In the genomic region with DNA sequence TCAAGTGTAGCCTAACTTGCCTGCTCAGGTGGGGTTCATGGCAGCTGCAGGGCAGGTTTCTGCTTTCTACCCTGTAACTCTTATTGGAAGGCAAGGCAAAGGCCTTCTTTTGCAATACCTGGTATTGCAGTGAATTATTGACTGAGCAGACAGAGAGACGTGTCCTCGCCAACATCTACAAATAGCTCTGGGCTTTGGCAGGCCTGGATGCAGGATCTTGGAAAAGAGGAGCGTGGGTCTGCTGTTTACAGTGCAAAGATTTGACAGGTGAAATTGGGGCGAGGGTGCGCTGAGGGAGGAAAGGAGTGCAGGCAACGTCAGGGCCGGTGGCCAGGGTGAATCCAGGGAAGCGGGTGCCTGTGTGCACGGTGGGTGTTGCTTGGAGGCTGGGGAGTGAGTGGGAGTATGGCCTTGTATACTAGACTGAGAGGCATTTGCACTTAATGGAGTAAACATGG, we compare ENCODE assay signal across 22 cellular contexts. TPM values are rescaled to one million over a fixed set of nuclear protein-coding genes. Genes with fewer than 3 reads are reported as not detected.
DNase-seq lines count a peak whose midpoint lies in the region; ATAC-seq and TF ChIP-seq lines count a peak whose summit lies in the region.
"Had no signal": no experiment of that assay in that cellular context is flagged by ENCODE, and none has a peak within 500 bp of the region (broad histone marks: within the 10 kb centered on the region; RNA-seq: fewer than 3 reads in every experiment).

No MANE protein-coding gene starts in this region.

- WGBS in liver = 40% methylated on average over 9 of the region's 9 CpGs
- WGBS in stomach, 5 donors = 50 to 74% (median 69%) methylated on average over 9 of the region's 9 CpGs

- H3K4me1 ChIP-seq in liver (ENCODE audit: control insufficient read depth in 4 of 4, insufficient read depth in 4 of 4, low read length in 3 of 4) (peaks cover 12 to 51% (median 37%) of the 10 kb centered on the region in 4 donors), stomach (peaks cover 21 to 57% (median 35%) of the 10 kb centered on the region in 4 donors)

- TF ChIP-seq POLR2A in stomach (IDR thresholded peaks at IDR 0.05) = no peak

- no peaks in the 10 kb centered on the region for H3K27me3 ChIP-seq in liver (ENCODE audit: control insufficient read depth in 4 of 4, insufficient read depth in 4 of 4, low read length in 3 of 4)
- H3K27me3 ChIP-seq in stomach = no peaks in the 10 kb centered on the region
- H3K27me3 ChIP-seq: hepatocyte, pancreas, spleen, upper lobe of right lung had no signal

- TF ChIP-seq CTCF in brain (conservative IDR thresholded peaks at IDR 0.05) (no peak), liver (IDR thresholded peaks at IDR 0.05; ENCODE audit: low read depth, low read length, missing input control) (no peak), stomach (IDR thresholded peaks at IDR 0.05) (no peak)

- peak overlapping the region in 1 of 2 donors; percentile 36 for H3K9ac ChIP-seq in liver (ENCODE audit: low read depth in 1 of 2, low read length in 2 of 2)

- no peak for DNase-seq in activated CD8-positive, alpha-beta memory T cell treated with anti-CD3 and anti-CD28 coated beads, Interleukin-2, amount 10 ng/mL, durations not matched to agents 7 days and 5 days
- DNase-seq in activated CD8-positive, alpha-beta memory T cell treated with anti-CD3 and anti-CD28 coated beads for 24 hours = no peak
- DNase-seq in stomach (peak; percentile 49), SKM-1 treated with dmso at 0.1 percent for 144 hours (lab: John Stamatoyannopoulos, UW; ENCODE audit: unreplicated experiment) (no peak), NK-92 (lab: John Stamatoyannopoulos, UW; ENCODE audit: unreplicated experiment) (no peak)
- DNase-seq in stimulated activated CD8-positive, alpha-beta memory T cell treated with anti-CD3 and anti-CD28 coated beads, Interleukin-4, amount 100 ng/mL, for 48 hours = no peak
- DNase-seq: 8988T; activated CD4-positive, alpha-beta T cell treated with anti-CD3 and anti-CD28 coated beads, Interleukin-2, amount 10 ng/mL, durations not matched to agents 7 days and 5 days; activated naive CD8-positive, alpha-beta T cell treated with anti-CD3 and anti-CD28 coated beads for 36 hours; C1 segment of cervical spinal cord; DMS153; effector CD8-positive, alpha-beta T cell; kidney; NCI-H2081 treated with DMSO at 0.1 percent for 48 hours; NCI-H524 treated with DMSO at 0.1 percent for 48 hours; spleen; upper lobe of right lung had no signal

- CTCF ChIA-PET in activated CD8-positive, alpha-beta memory T cell treated with anti-CD3 and anti-CD28 coated beads, Interleukin-2, amount 10 ng/mL, durations not matched to agents 7 days and 5 days (lab: Charles Lee) = interaction anchor here (0.8 to 1.9 kb wide), 3 partner anchors 12 to 126 kb away, joined by 3 to 5 read pairs (median 3); no protein-coding TSS in a partner anchor

- peak overlapping the region; percentile 91 to 98 for H3K27ac ChIP-seq in liver (ENCODE audit: low read depth in 1 of 2, low read length in 2 of 2)
- H3K27ac ChIP-seq in stomach = peak overlapping the region in 1 of 5 donors; percentile 88
- H3K27ac ChIP-seq: hepatocyte, spleen, upper lobe of right lung had no signal

- H3K4me3 Mint-ChIP-seq in activated CD8-positive, alpha-beta memory T cell treated with anti-CD3 and anti-CD28 coated beads, Interleukin-2, amount 10 ng/mL, durations not matched to agents 7 days and 5 days = no peak overlapping the region
- H3K4me3 Mint-ChIP-seq in brain = no peak overlapping the region
- H3K4me3 Mint-ChIP-seq: activated CD4-positive, alpha-beta T cell treated with anti-CD3 and anti-CD28 coated beads, Interleukin-2, amount 10 ng/mL, durations not matched to agents 7 days and 5 days; activated naive CD8-positive, alpha-beta T cell treated with anti-CD3 and anti-CD28 coated beads for 36 hours had no signal

- H3K9me3 Mint-ChIP-seq in activated CD8-positive, alpha-beta memory T cell treated with anti-CD3 and anti-CD28 coated beads, Interleukin-2, amount 10 ng/mL, durations not matched to agents 7 days and 5 days (ENCODE audit: low read depth) = no peaks in the 10 kb centered on the region
- no peaks in the 10 kb centered on the region for H3K9me3 Mint-ChIP-seq in brain
- H3K9me3 Mint-ChIP-seq: activated CD4-positive, alpha-beta T cell treated with anti-CD3 and anti-CD28 coated beads, Interleukin-2, amount 10 ng/mL, durations not matched to agents 7 days and 5 days; activated naive CD8-positive, alpha-beta T cell treated with anti-CD3 and anti-CD28 coated beads for 36 hours had no signal

- intact Hi-C loops in stomach (cut with DNase I; ENCODE audit: low total_unique reads) = no loop called here

- H3K4me3 ChIP-seq in liver (ENCODE audit: low read depth in 1 of 3, low read length in 3 of 3) (peak overlapping the region in 1 of 3 donors; percentile 25), stomach (no peak overlapping the region)
- H3K4me3 ChIP-seq: hepatocyte, pancreas, spleen, upper lobe of right lung had no signal

- peaks cover 14% of the 10 kb centered on the region for H3K4me1 Mint-ChIP-seq in activated CD8-positive, alpha-beta memory T cell treated with anti-CD3 and anti-CD28 coated beads, Interleukin-2, amount 10 ng/mL, durations not matched to agents 7 days and 5 days
- peaks cover 18% of the 10 kb centered on the region for H3K4me1 Mint-ChIP-seq in brain

- peak; percentile 54 to 71 for TF ChIP-seq RAD21 in liver (IDR thresholded peaks at IDR 0.05)

- peaks cover 0 to 4% (median 0%) of the 10 kb centered on the region in 4 donors for H3K36me3 ChIP-seq in liver (ENCODE audit: control insufficient read depth in 4 of 4, insufficient read depth in 3 of 4, low read depth in 1 of 4, low read length in 3 of 4)
- H3K36me3 ChIP-seq in stomach = peaks cover 0 to 9% (median 2%) of the 10 kb centered on the region in 4 donors
- H3K36me3 ChIP-seq: pancreas, upper lobe of right lung had no signal

- peaks cover 60% of the 10 kb centered on the region for H3K36me3 Mint-ChIP-seq in activated CD8-positive, alpha-beta memory T cell treated with anti-CD3 and anti-CD28 coated beads, Interleukin-2, amount 10 ng/mL, durations not matched to agents 7 days and 5 days
- peaks cover 33% of the 10 kb centered on the region for H3K36me3 Mint-ChIP-seq in brain

- no peak for TF ChIP-seq EP300 in stomach (IDR thresholded peaks at IDR 0.05)

- H3K27me3 Mint-ChIP-seq in activated CD8-positive, alpha-beta memory T cell treated with anti-CD3 and anti-CD28 coated beads, Interleukin-2, amount 10 ng/mL, durations not matched to agents 7 days and 5 days = no peaks in the 10 kb centered on the region
- H3K27me3 Mint-ChIP-seq in brain = peaks cover 2% of the 10 kb centered on the region
- H3K27me3 Mint-ChIP-seq: activated CD4-positive, alpha-beta T cell treated with anti-CD3 and anti-CD28 coated beads, Interleukin-2, amount 10 ng/mL, durations not matched to agents 7 days and 5 days; activated naive CD8-positive, alpha-beta T cell treated with anti-CD3 and anti-CD28 coated beads for 36 hours had no signal

- peak overlapping the region; percentile 42 for H3K27ac Mint-ChIP-seq in activated CD8-positive, alpha-beta memory T cell treated with anti-CD3 and anti-CD28 coated beads, Interleukin-2, amount 10 ng/mL, durations not matched to agents 7 days and 5 days
- peak overlapping the region in 3 of 5 experiments; percentile 7 to 98 (median 49) for H3K27ac Mint-ChIP-seq in brain
- H3K27ac Mint-ChIP-seq: activated CD4-positive, alpha-beta T cell treated with anti-CD3 and anti-CD28 coated beads, Interleukin-2, amount 10 ng/mL, durations not matched to agents 7 days and 5 days; activated naive CD8-positive, alpha-beta T cell treated with anti-CD3 and anti-CD28 coated beads for 36 hours had no signal

- H3K9me3 ChIP-seq in liver (ENCODE audit: control insufficient read depth in 4 of 4, low read length in 3 of 4) (no peaks in the 10 kb centered on the region), stomach (no peaks in the 10 kb centered on the region)
- H3K9me3 ChIP-seq: pancreas, spleen, upper lobe of right lung had no signal

- ATAC-seq in activated CD8-positive, alpha-beta memory T cell treated with anti-CD3 and anti-CD28 coated beads, Interleukin-2, amount 10 ng/mL, durations not matched to agents 7 days and 5 days = no peak
- ATAC-seq: SK-N-SH treated with all-trans-retinoic acid at 6 μM for 48 hours, upper lobe of right lung had no signal

TF ChIP-seq in liver, 16 proteins besides CTCF, POLR2A, EP300 and RAD21 (continues in another document):
- TF ChIP-seq TAF1 (conservative IDR thresholded peaks at IDR 0.05) (peak; percentile 52), NR2F2 (IDR thresholded peaks at IDR 0.05) (no peak), FOXA2 (IDR thresholded peaks at IDR 0.05) (peak; percentile 97), EGR1 (IDR thresholded peaks at IDR 0.05; ENCODE audit: low read depth in 2 of 2) (peak; percentile 74 to 91), RXRA (IDR thresholded peaks at IDR 0.05) (peak; percentile 96 to 97), HNF4G (IDR thresholded peaks at IDR 0.05) (peak; percentile 85), HNF4A (conservative IDR thresholded peaks at IDR 0.05) (peak; percentile 95 to 97), JUND (IDR thresholded peaks at IDR 0.05) (peak; percentile 79 to 94)
- TF ChIP-seq, protein P1, sequence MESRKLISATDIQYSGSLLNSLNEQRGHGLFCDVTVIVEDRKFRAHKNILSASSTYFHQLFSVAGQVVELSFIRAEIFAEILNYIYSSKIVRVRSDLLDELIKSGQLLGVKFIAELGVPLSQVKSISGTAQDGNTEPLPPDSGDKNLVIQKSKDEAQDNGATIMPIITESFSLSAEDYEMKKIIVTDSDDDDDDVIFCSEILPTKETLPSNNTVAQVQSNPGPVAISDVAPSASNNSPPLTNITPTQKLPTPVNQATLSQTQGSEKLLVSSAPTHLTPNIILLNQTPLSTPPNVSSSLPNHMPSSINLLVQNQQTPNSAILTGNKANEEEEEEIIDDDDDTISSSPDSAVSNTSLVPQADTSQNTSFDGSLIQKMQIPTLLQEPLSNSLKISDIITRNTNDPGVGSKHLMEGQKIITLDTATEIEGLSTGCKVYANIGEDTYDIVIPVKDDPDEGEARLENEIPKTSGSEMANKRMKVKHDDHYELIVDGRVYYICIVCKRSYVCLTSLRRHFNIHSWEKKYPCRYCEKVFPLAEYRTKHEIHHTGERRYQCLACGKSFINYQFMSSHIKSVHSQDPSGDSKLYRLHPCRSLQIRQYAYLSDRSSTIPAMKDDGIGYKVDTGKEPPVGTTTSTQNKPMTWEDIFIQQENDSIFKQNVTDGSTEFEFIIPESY (IDR thresholded peaks at IDR 0.05) = peak; percentile 94
- TF ChIP-seq, protein P2, sequence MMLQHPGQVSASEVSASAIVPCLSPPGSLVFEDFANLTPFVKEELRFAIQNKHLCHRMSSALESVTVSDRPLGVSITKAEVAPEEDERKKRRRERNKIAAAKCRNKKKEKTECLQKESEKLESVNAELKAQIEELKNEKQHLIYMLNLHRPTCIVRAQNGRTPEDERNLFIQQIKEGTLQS (IDR thresholded peaks at IDR 0.05) = peak; percentile 87

RNA-seq across cellular contexts. Expression of a gene that starts 44.5 kb away (rescaled TPM):
- 100 to 1,000 TPM in 1 of 2 experiments, 10 to 100 TPM in 1; 77.9 to 102 TPM for total RNA-seq in activated CD8-positive, alpha-beta memory T cell treated with anti-CD3 and anti-CD28 coated beads, Interleukin-2, amount 10 ng/mL, durations not matched to agents 7 days and 5 days
- polyA plus RNA-seq in brain (ENCODE audit: insufficient read depth, low read depth, low replicate concordance) (40.4 TPM), liver (100 to 1,000 TPM; 280 to 425 TPM), stomach (1 to 10 TPM; 4.1 to 9.7 (median 4.6) TPM)
- total RNA-seq in liver (100 to 1,000 TPM; 102 to 376 TPM), stomach (10 to 100 TPM in 4 of 5 donors, 1 to 10 TPM in 1; 3.8 to 31.0 (median 18.1) TPM)
